Comparison of ENCODE assay signal across 20 cellular contexts in genomic region chr3:166446291-166446690, GRCh38.
A peak's percentile ranks its signal among the peaks of the same experiment; 100 is the strongest.
DNase-seq lines count a peak whose midpoint lies in the region; ATAC-seq, FAIRE-seq and TF ChIP-seq lines count a peak whose summit lies in the region.
"Had no signal": no experiment of that assay in that cellular context is flagged by ENCODE, and none has a peak within 500 bp of the region (broad histone marks: within the 10 kb centered on the region; RNA-seq: fewer than 3 reads in every experiment).

No MANE protein-coding gene starts in this region.

- H3K27ac ChIP-seq in keratinocyte (ENCODE audit: control insufficient read depth, insufficient read depth, low read length) (peak overlapping the region; percentile 71), esophagus squamous epithelium (no peak overlapping the region)
- H3K27ac ChIP-seq: BLaER1, colonic mucosa, prostate gland had no signal

- no peak for ATAC-seq in GM18511 (IDR thresholded peaks at IDR 0.05; ENCODE audit: unreplicated experiment)
- ATAC-seq: activated T-helper 17 cell treated with anti-CD3 and anti-CD28 coated beads, Interleukin-2, amount 50 U/mL, for 72 hours had no signal

- H3K9ac ChIP-seq in keratinocyte (ENCODE audit: control insufficient read depth, extremely low read depth, insufficient read depth, low read length): no peak overlapping the region
- H3K9ac ChIP-seq: BLaER1 had no signal

- H3K4me2 ChIP-seq in keratinocyte (ENCODE audit: control insufficient read depth, extremely low read depth, insufficient read depth, low read depth, low read length): peak overlapping the region; percentile 17
- H3K4me2 ChIP-seq: BLaER1 had no signal

- no peaks in the 10 kb centered on the region for H3K36me3 ChIP-seq in keratinocyte (ENCODE audit: control insufficient read depth in 2 of 2, extremely low read depth in 1 of 2, insufficient read depth in 2 of 2, low read length in 2 of 2)
- no peaks in the 10 kb centered on the region for H3K36me3 ChIP-seq in esophagus squamous epithelium
- H3K36me3 ChIP-seq: BLaER1, colonic mucosa, prostate gland had no signal

- H4K20me1 ChIP-seq in keratinocyte (ENCODE audit: control insufficient read depth, extremely low read depth, insufficient read depth, low read length): no peaks in the 10 kb centered on the region
- H4K20me1 ChIP-seq: BLaER1 had no signal

- no peaks in the 10 kb centered on the region for H3K79me2 ChIP-seq in keratinocyte (ENCODE audit: control insufficient read depth, insufficient read depth, low read length)

- no peaks in the 10 kb centered on the region for H3K9me1 ChIP-seq in keratinocyte (ENCODE audit: control insufficient read depth, extremely low read depth, insufficient read depth, low read length)

- dilution Hi-C loops in keratinocyte (cut with MboI; ENCODE audit: extremely low pct_ligation_motif_present, low sequenced_read_pairs): no loop called here

- no peak for FAIRE-seq in keratinocyte (lab: Jason Lieb, UNC)

- no peak for TF ChIP-seq CTCF in astrocyte of the spinal cord (IDR thresholded peaks at IDR 0.05; ENCODE audit: low read depth, low read length)
- TF ChIP-seq CTCF in keratinocyte (optimal IDR thresholded peaks at IDR 0.05 in 1 of 3, IDR thresholded peaks at IDR 0.05 in 1 of 3, conservative IDR thresholded peaks at IDR 0.05 in 1 of 3; ENCODE audit: extremely low read depth in 1 of 3, insufficient read depth in 2 of 3, low read length in 3 of 3): no peak
- no peak for TF ChIP-seq CTCF in esophagus squamous epithelium (IDR thresholded peaks at IDR 0.05)

- H3K9me3 ChIP-seq in keratinocyte (ENCODE audit: control insufficient read depth, low read depth, low read length) (no peaks in the 10 kb centered on the region), esophagus squamous epithelium (no peaks in the 10 kb centered on the region)
- H3K9me3 ChIP-seq: colonic mucosa, prostate gland had no signal

- no peak for TF ChIP-seq POLR2A in esophagus squamous epithelium (IDR thresholded peaks at IDR 0.05)

- H3K4me1 ChIP-seq in keratinocyte (ENCODE audit: control insufficient read depth, extremely low read depth, insufficient read depth, low read length): peaks cover 30% of the 10 kb centered on the region
- peaks cover 0 to 24% (median 4%) of the 10 kb centered on the region in 3 donors for H3K4me1 ChIP-seq in esophagus squamous epithelium
- H3K4me1 ChIP-seq: BLaER1, colonic mucosa, prostate gland had no signal

- H3K27me3 ChIP-seq in keratinocyte (ENCODE audit: control insufficient read depth, extremely low read depth, insufficient read depth, low read length) (no peaks in the 10 kb centered on the region), esophagus squamous epithelium (no peaks in the 10 kb centered on the region)
- H3K27me3 ChIP-seq: BLaER1, colonic mucosa had no signal

- in situ Hi-C loops in astrocyte of the spinal cord (cut with HindIII; ENCODE audit: low sequenced_read_pairs): no loop called here

- no peak overlapping the region for H2AFZ ChIP-seq in keratinocyte (ENCODE audit: control insufficient read depth, low read length)

- DNase-seq in A172 (ENCODE audit: low spot score): peak; percentile 14
- peak; percentile 71 for DNase-seq in M059J (ENCODE audit: low read depth)
- DNase-seq in astrocyte of the spinal cord (ENCODE audit: low read depth, low spot score): peak; percentile 57
- no peak for DNase-seq in keratinocyte (ENCODE audit: low read depth, low spot score)
- DNase-seq in esophagus squamous epithelium (lab: John Stamatoyannopoulos, UW): no peak
- no peak for DNase-seq in anterior cingulate cortex (lab: John Stamatoyannopoulos, UW)
- no peak for DNase-seq in cortex of kidney (lab: John Stamatoyannopoulos, UW)
- DNase-seq: activated B cell treated with CpG ODN at 0.5 μM for 24 hours; activated CD8-positive, alpha-beta memory T cell treated with anti-CD3 and anti-CD28 coated beads, Interleukin-2, amount 50 U/mL, for 4 hours; colonic mucosa; DMS79 treated with DMSO at 0.1 percent for 48 hours; H9; NCI-H1092; NCI-H187 treated with DMSO at 0.1 percent for 48 hours; NCI-H69; T-helper 9 cell had no signal

- intact Hi-C loops in esophagus squamous epithelium (cut with DNase I): no loop called here

- no peak overlapping the region for H3K4me3 ChIP-seq in astrocyte of the spinal cord (ENCODE audit: low read depth, low read length)
- no peak overlapping the region for H3K4me3 ChIP-seq in keratinocyte (ENCODE audit: control insufficient read depth in 2 of 3, extremely low read depth in 1 of 3, insufficient read depth in 2 of 3, low read depth in 1 of 3, low read length in 3 of 3)
- no peak overlapping the region for H3K4me3 ChIP-seq in esophagus squamous epithelium
- H3K4me3 ChIP-seq: BLaER1, colonic mucosa, prostate gland had no signal

Comparison
In these comparisons a context has a peak if more than half of its experiments do, and no peak if none do; other contexts are left out.
1. DNase-seq: peak in A172 (single experiment), M059J (single experiment) and astrocyte of the spinal cord (single experiment); none in keratinocyte (single experiment), esophagus squamous epithelium (single experiment), anterior cingulate cortex (0 of 58) and cortex of kidney (single experiment).